Comparison of ENCODE assay signal across 15 cellular contexts in genomic region chr6:154306696-154307095, GRCh38. TPM values are rescaled to one million over a fixed set of nuclear protein-coding genes. Genes with fewer than 3 reads are reported as not detected.
DNase-seq lines count a peak whose midpoint lies in the region; ATAC-seq and TF ChIP-seq lines count a peak whose summit lies in the region.
"Had no signal": no experiment of that assay in that cellular context is flagged by ENCODE, and none has a peak within 500 bp of the region (broad histone marks: within the 10 kb centered on the region; RNA-seq: fewer than 3 reads in every experiment).

No MANE protein-coding gene starts in this region.

- DNase-seq in GM12864 (ENCODE audit: low read depth) (peak; percentile 36), SHP77 (lab: John Stamatoyannopoulos, UW) (no peak), spleen (no peak), NCI-H2227 (lab: John Stamatoyannopoulos, UW; ENCODE audit: unreplicated experiment) (no peak)
- no peak for DNase-seq in activated CD4-positive, alpha-beta T cell treated with anti-CD3 and anti-CD28 coated beads for 48 hours
- DNase-seq: amniotic stem cell, DMS79 treated with DMSO at 0.1 percent for 48 hours, islet precursor cell, right lobe of liver had no signal

- intact Hi-C loops in spleen (cut with DNase I; ENCODE audit: low total_unique reads): no loop called here

- TF ChIP-seq CTCF in GM12864 (IDR thresholded peaks at IDR 0.05; ENCODE audit: low read depth, low read length, missing control alignments) (no peak), spleen (IDR thresholded peaks at IDR 0.05 in 8 of 11, conservative IDR thresholded peaks at IDR 0.05 in 3 of 11) (no peak)

- ATAC-seq in GM19395 (IDR thresholded peaks at IDR 0.05; ENCODE audit: unreplicated experiment) (peak; percentile 68), HG02642 (IDR thresholded peaks at IDR 0.05; ENCODE audit: poor library complexity, unreplicated experiment) (peak; percentile 48), HG03442 (IDR thresholded peaks at IDR 0.05; ENCODE audit: unreplicated experiment) (peak; percentile 29)
- ATAC-seq: right lobe of liver had no signal

- no peaks in the 10 kb centered on the region for H3K36me3 ChIP-seq in spleen
- H3K36me3 ChIP-seq: right lobe of liver, thoracic aorta had no signal

- WGBS in spleen, 5 donors: 80 to 86% (median 82%) methylated on average over 4 of the region's 4 CpGs

- no peaks in the 10 kb centered on the region for H3K9me3 ChIP-seq in spleen
- H3K9me3 ChIP-seq: right lobe of liver, thoracic aorta had no signal

- no peak for TF ChIP-seq POLR2A in spleen (IDR thresholded peaks at IDR 0.05)

- no peak overlapping the region for H3K27ac ChIP-seq in spleen
- H3K27ac ChIP-seq: right lobe of liver, thoracic aorta, VCaP had no signal

- H3K4me1 ChIP-seq in spleen: peaks cover 0 to 27% (median 13%) of the 10 kb centered on the region in 6 donors
- H3K4me1 ChIP-seq: right lobe of liver had no signal

- H3K4me3 ChIP-seq in GM12864 (ENCODE audit: low read depth, low read length) (no peak overlapping the region), spleen (no peak overlapping the region)
- H3K4me3 ChIP-seq: right lobe of liver, thoracic aorta had no signal

- H3K27me3 ChIP-seq in spleen (replicated peaks in 1 of 7): no peaks in the 10 kb centered on the region
- H3K27me3 ChIP-seq: right lobe of liver had no signal

RNA-seq across cellular contexts. Expression of gene IPCEF1, which starts 49.9 kb away (rescaled TPM):
- total RNA-seq in spleen: 10 to 100 TPM; 19.2 to 32.2 (median 28.3) TPM
- 1 to 10 TPM; 1.4 to 2.3 (median 2.2) TPM for polyA plus RNA-seq in spleen
- total RNA-seq: NCI-H460 had no signal
